10 cellular contexts compared by ENCODE assay signal in the genomic region with DNA sequence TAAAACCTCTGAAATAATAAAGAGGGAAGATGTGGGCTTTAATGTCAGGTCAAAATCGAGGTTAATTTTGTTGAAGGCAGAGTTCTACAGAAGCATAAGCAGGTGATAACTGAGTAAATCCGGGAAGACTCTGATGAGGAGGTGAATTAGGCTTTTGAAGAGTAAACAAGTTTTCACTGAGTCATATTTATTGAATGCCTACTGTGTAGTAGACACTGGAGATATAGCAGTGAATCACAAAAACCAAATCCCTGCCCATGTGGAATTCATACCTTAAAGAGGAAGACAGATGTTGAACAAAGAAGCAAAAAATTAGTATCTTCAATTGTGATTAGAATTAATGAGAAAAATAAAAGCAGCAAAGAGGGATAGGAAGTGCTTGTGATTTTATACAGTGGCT. TPM values are rescaled to one million over a fixed set of nuclear protein-coding genes. Genes with fewer than 3 reads are reported as not detected.
"Had no signal": no experiment of that assay in that cellular context is flagged by ENCODE, and none has a peak within 500 bp of the region (broad histone marks: within the 10 kb centered on the region; RNA-seq: fewer than 3 reads in every experiment).

No MANE protein-coding gene starts in this region.

- H3K36me3 ChIP-seq: ascending aorta, gastrocnemius medialis, neural progenitor cell, ovary, uterus had no signal

- DNase-seq: activated CD4-positive, alpha-beta memory T cell treated with anti-CD3 and anti-CD28 coated beads, Interleukin-2, amount 10 ng/mL, durations not matched to agents 7 days and 5 days; gastrocnemius medialis; heart right ventricle; left ventricle myocardium superior; ovary; stimulated activated CD4-positive, alpha-beta T cell treated with anti-CD3 and anti-CD28 coated beads, Interleukin-15, amount 100 ng/mL, for 24 hours; stimulated activated CD4-positive, alpha-beta T cell treated with anti-CD3 and anti-CD28 coated beads, Interleukin-4, amount 100 ng/mL, for 24 hours; uterus had no signal

- ATAC-seq: gastrocnemius medialis, heart right ventricle, left ventricle myocardium superior had no signal

- H3K4me1 ChIP-seq: ascending aorta, gastrocnemius medialis, heart right ventricle, neural progenitor cell, uterus had no signal

- H3K27me3 ChIP-seq: ascending aorta, gastrocnemius medialis, heart right ventricle, neural progenitor cell, ovary, uterus had no signal

- H3K9me3 ChIP-seq: ascending aorta, gastrocnemius medialis, ovary, uterus had no signal

- H3K27ac ChIP-seq: ascending aorta, gastrocnemius medialis, heart right ventricle, neural progenitor cell, ovary, uterus had no signal

- H3K4me3 ChIP-seq: ascending aorta, gastrocnemius medialis, heart right ventricle, neural progenitor cell, ovary, uterus had no signal

RNA-seq across cellular contexts. Expression of a gene that starts 46.9 kb away (rescaled TPM):
- total RNA-seq: activated CD4-positive, alpha-beta memory T cell treated with anti-CD3 and anti-CD28 coated beads, Interleukin-2, amount 10 ng/mL, durations not matched to agents 7 days and 5 days had no signal
